Comparison of ENCODE assay signal across 8 cellular contexts in the genomic region with DNA sequence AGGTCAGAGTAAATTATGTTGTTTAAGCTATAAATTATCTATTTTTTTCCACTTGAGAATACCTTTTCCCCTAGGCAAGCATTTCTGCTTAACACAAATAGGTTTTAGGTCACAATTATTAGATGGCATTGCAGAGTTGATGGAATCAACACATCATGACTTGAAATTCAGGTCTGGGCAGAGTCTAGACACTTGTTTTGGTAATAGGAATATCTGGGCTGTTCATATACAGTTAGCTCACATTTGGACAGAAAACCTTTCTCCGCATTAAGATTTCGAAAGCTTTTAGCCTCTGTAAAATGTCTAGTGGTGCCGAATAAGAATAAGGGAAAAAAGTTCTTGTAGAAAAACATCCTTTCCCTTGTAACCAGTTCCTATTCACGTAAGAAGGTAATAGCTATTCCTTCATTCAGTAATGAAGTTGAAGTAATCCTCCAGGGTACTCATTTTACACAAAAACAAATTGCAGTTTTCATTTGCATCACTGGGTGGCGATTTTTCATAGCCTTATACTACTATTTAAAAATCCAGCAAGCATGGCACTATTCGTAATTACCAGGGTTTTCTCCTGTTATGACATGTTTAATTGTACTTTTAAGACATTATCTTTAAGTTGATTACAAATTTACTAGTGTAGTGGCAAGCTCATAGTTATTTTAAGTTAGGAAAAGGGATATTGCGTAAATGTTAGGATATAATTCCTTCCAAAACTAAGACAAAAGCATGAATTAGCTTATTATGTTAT. TPM values are rescaled to one million over a fixed set of nuclear protein-coding genes. Genes with fewer than 3 reads are reported as not detected.
DNase-seq lines count a peak whose midpoint lies in the region; ATAC-seq and TF ChIP-seq lines count a peak whose summit lies in the region.

No MANE protein-coding gene starts in this region.

- H3K36me3 Mint-ChIP-seq in T-cell, result peaks cover 14% of the 10 kb centered on the region

- no peak overlapping the region for H3K4ac ChIP-seq in mesendoderm (ENCODE audit: low read depth, low read length)

- WGBS in mesendoderm (ENCODE audit: extremely low coverage, insufficient coverage, low lambda C conversion rate), result 100% methylated on average over 1 of the region's 7 CpGs

- H2BK120ac ChIP-seq in mesendoderm (ENCODE audit: low read depth, low read length), result no peak overlapping the region

- H3K23ac ChIP-seq in mesendoderm (ENCODE audit: low read length), result no peak overlapping the region

- H3K4me2 ChIP-seq in mesendoderm (ENCODE audit: low read length), result no peak overlapping the region

- peak; percentile 48 for TF ChIP-seq CTCF in GM06990 (IDR thresholded peaks at IDR 0.05; ENCODE audit: insufficient read depth, low read length, poor library complexity, severe bottlenecking)
- peak; percentile 61 to 72 for TF ChIP-seq CTCF in tibial artery (IDR thresholded peaks at IDR 0.05)

- no peak overlapping the region for H4K5ac ChIP-seq in mesendoderm (ENCODE audit: low read length)

- H3K27ac Mint-ChIP-seq in T-cell, result peak overlapping the region; percentile 72 to 85

- no peak overlapping the region for H2BK15ac ChIP-seq in mesendoderm (replicated peaks; ENCODE audit: low read depth)

- H2BK5ac ChIP-seq in mesendoderm (ENCODE audit: low read length), result no peak overlapping the region

- H3K4me3 ChIP-seq in GM06990 (replicated peaks; ENCODE audit: low read depth, low read length) (no peak overlapping the region), mesendoderm (ENCODE audit: low read length) (no peak overlapping the region), tibial artery (no peak overlapping the region)

- no peak overlapping the region for H3K4me3 Mint-ChIP-seq in T-cell

- H3K9ac ChIP-seq in mesendoderm (ENCODE audit: low read length), result no peak overlapping the region

- H3K9me3 ChIP-seq in tibial artery, result no peaks in the 10 kb centered on the region

- DNase-seq in A172 (ENCODE audit: low spot score), result peak; percentile 73
- DNase-seq in GM06990 (ENCODE audit: extremely low read depth, insufficient read length), result peak; percentile 15
- peak; percentile 68 for DNase-seq in NCI-H1436 treated with DMSO at 0.1 percent for 48 hours (lab: John Stamatoyannopoulos, UW)
- DNase-seq in T-cell, result peak in 22 of 34 experiments; percentile 5 to 54 (median 35)
- peak; percentile 22 for DNase-seq in effector CD4-positive, alpha-beta T cell
- DNase-seq in mesendoderm, result peak; percentile 56
- DNase-seq in tibial artery, result peak in 1 of 2 donors; percentile 41

- POLR2A ChIA-PET in T-cell (lab: Charles Lee), result interaction anchor here (0.5 to 2.4 kb wide), 9 partner anchors 33 to 516 kb away, joined by 3 to 20 read pairs (median 4); partner anchors contain the start of genes C1GALT1 (in 1 of the 2) and UMAD1 (in 1 of the 2)

- no peaks in the 10 kb centered on the region for H3K27me3 Mint-ChIP-seq in T-cell

- intact Hi-C loops in tibial artery (cut with DNase I; ENCODE audit: low total_unique reads), result loop anchor here (10.0 kb wide), 2 partner anchors 73 to 533 kb away; no protein-coding TSS in a partner anchor

- no peak overlapping the region for H3K56ac ChIP-seq in mesendoderm (ENCODE audit: low read length)

- H4K8ac ChIP-seq in mesendoderm (ENCODE audit: low read depth, low read length), result no peak overlapping the region

- no peaks in the 10 kb centered on the region for H3K79me1 ChIP-seq in mesendoderm (ENCODE audit: low read length)

- no peaks in the 10 kb centered on the region for H3K79me2 ChIP-seq in mesendoderm (ENCODE audit: control insufficient read depth, insufficient read depth, low read length)

- H3K4me1 ChIP-seq in mesendoderm (ENCODE audit: control insufficient read depth, low read depth, low read length) (no peaks in the 10 kb centered on the region), tibial artery (peaks cover 0 to 27% (median 7%) of the 10 kb centered on the region in 4 donors)

- ATAC-seq in HG02588 (IDR thresholded peaks at IDR 0.05; ENCODE audit: unreplicated experiment), result peak; percentile 70
- ATAC-seq in T-cell (replicated peaks in 1 of 4), result peak; percentile 58 to 87 (median 78)

- no peak overlapping the region for H2AK5ac ChIP-seq in mesendoderm (ENCODE audit: low read length)

- no peak overlapping the region for H3K27ac ChIP-seq in mesendoderm (ENCODE audit: low read depth, low read length)
- H3K27ac ChIP-seq in tibial artery, result peak overlapping the region in 1 of 2 donors; percentile 17

- CTCF ChIA-PET in T-cell (lab: Charles Lee), result interaction anchor here (0.6 to 3.1 kb wide), 65 partner anchors 10 to 702 kb away, joined by 3 to 81 read pairs (median 4); partner anchors contain the start of genes UMAD1 (in 2 of the 2) and RPA3 (in 1 of the 2)

- H3K36me3 ChIP-seq in GM06990 (ENCODE audit: control insufficient read depth, insufficient read depth, low read length), result no peaks in the 10 kb centered on the region
- H3K36me3 ChIP-seq in mesendoderm (ENCODE audit: control insufficient read depth, insufficient read depth, low read length), result no peaks in the 10 kb centered on the region
- peaks cover 0 to under 1% (median 0%) of the 10 kb centered on the region in 3 donors for H3K36me3 ChIP-seq in tibial artery

- peaks cover 35 to 44% (median 39%) of the 10 kb centered on the region in 3 donors for H3K4me1 Mint-ChIP-seq in T-cell

- no peak overlapping the region for H3K18ac ChIP-seq in mesendoderm (ENCODE audit: low read length)

- H3K27me3 ChIP-seq in GM06990 (replicated peaks; ENCODE audit: control insufficient read depth, insufficient read depth, low read length) (no peaks in the 10 kb centered on the region), mesendoderm (ENCODE audit: insufficient read depth, low read length, poor library complexity) (no peaks in the 10 kb centered on the region), tibial artery (no peaks in the 10 kb centered on the region)

- H3K9me3 Mint-ChIP-seq in T-cell, result peaks cover 0 to 8% (median 5%) of the 10 kb centered on the region in 3 donors

RNA-seq across cellular contexts. Expression of gene RPA3, which starts 37.0 kb away (rescaled TPM):
- total RNA-seq in A172 (2014; rRNA removed; shearing (Covaris generic)), result 89.1 and 98.9 TPM in 2 replicates
- 10 to 100 TPM; 24.5 to 28.5 (median 26.8) TPM for total RNA-seq in T-cell
- 105 TPM for polyA plus RNA-seq in mesendoderm (2013, experiment 1 of 2)
- polyA plus RNA-seq in mesendoderm (2013, experiment 2 of 2), result 110 TPM

RNA-seq across cellular contexts. Expression of gene UMAD1, which starts 40.8 kb away (rescaled TPM):
- total RNA-seq in A172 (2014; rRNA removed; shearing (Covaris generic)), result 20.8 and 23.4 TPM in 2 replicates
- 10 to 100 TPM; 13.8 to 19.8 (median 16.6) TPM for total RNA-seq in T-cell
- polyA plus RNA-seq in mesendoderm (2013, experiment 1 of 2), result 9.9 TPM
- 10.6 TPM for polyA plus RNA-seq in mesendoderm (2013, experiment 2 of 2)
